22 cellular contexts compared by ENCODE assay signal in genomic region chrX:38666909-38667308, GRCh38.
"Had no signal": no experiment of that assay in that cellular context is flagged by ENCODE, and none has a peak within 500 bp of the region (broad histone marks: within the 10 kb centered on the region; RNA-seq: fewer than 3 reads in every experiment).

No MANE protein-coding gene starts in this region.

- H3K4me1 ChIP-seq: left lung, lower lobe of right lung had no signal

- ATAC-seq: esophagus mucosa, gastrocnemius medialis, heart right ventricle, left lung, left ventricle myocardium superior, lower lobe of right lung, mucosa of descending colon had no signal

- H3K27ac Mint-ChIP-seq: mesothelial cell of epicardium, naive B cell had no signal

- H3K4me3 Mint-ChIP-seq: mesothelial cell of epicardium, naive B cell had no signal

- H3K9me3 ChIP-seq: esophagus squamous epithelium, gastrocnemius medialis, heart right ventricle, left lung, lower lobe of right lung, mucosa of descending colon had no signal

- H3K4me1 Mint-ChIP-seq: mesothelial cell of epicardium had no signal

- H3K27me3 Mint-ChIP-seq: naive B cell had no signal

- DNase-seq: dermis blood vessel endothelial cell; dorsolateral prefrontal cortex; effector CD4-positive, alpha-beta T cell; effector memory CD4-positive, alpha-beta T cell; esophagus squamous epithelium; foreskin fibroblast; foreskin melanocyte; gastrocnemius medialis; glutamatergic neuron; head of caudate nucleus; heart right ventricle; hippocampal formation; left cardiac atrium; left lung; left ventricle myocardium superior; lower lobe of right lung; mesenchymal stem cell; mucosa of descending colon; naive B cell had no signal

- H3K4me3 ChIP-seq: coronary artery, dorsolateral prefrontal cortex, esophagus squamous epithelium, gastrocnemius medialis, heart right ventricle, left lung, lower lobe of right lung, mucosa of descending colon had no signal

- H3K27me3 ChIP-seq: esophagus squamous epithelium, gastrocnemius medialis, left lung had no signal

- H3K36me3 Mint-ChIP-seq: mesothelial cell of epicardium, naive B cell had no signal

- H3K27ac ChIP-seq: coronary artery, dorsolateral prefrontal cortex, esophagus squamous epithelium, gastrocnemius medialis, heart right ventricle, left lung, lower lobe of right lung had no signal

- H3K36me3 ChIP-seq: esophagus squamous epithelium, heart right ventricle, left lung, lower lobe of right lung had no signal
